22 cellular contexts compared by ENCODE assay signal in genomic region chr2:200259577-200259957, GRCh38. TPM values are rescaled to one million over a fixed set of nuclear protein-coding genes. Genes with fewer than 3 reads are reported as not detected.
DNase-seq lines count a peak whose midpoint lies in the region; ATAC-seq and TF ChIP-seq lines count a peak whose summit lies in the region.
"Had no signal": no experiment of that assay in that cellular context is flagged by ENCODE, and none has a peak within 500 bp of the region (broad histone marks: within the 10 kb centered on the region; RNA-seq: fewer than 3 reads in every experiment).

No MANE protein-coding gene starts in this region.

- DNase-seq in Caco-2 (peak in 1 of 2 experiments; percentile 67), NCI-H1105 (lab: John Stamatoyannopoulos, UW) (peak; percentile 30), RWPE2 (ENCODE audit: low spot score) (no peak), mesothelial cell of epicardium (ENCODE audit: low spot score in 2 of 2, unreplicated experiment in 2 of 2) (no peak), midbrain (lab: John Stamatoyannopoulos, UW) (no peak), NCI-H69 (lab: John Stamatoyannopoulos, UW) (no peak), GM03348 (ENCODE audit: low spot score) (no peak)
- DNase-seq: activated CD8-positive, alpha-beta memory T cell treated with anti-CD3 and anti-CD28 coated beads for 24 hours; activated naive CD8-positive, alpha-beta T cell treated with anti-CD3 and anti-CD28 coated beads for 36 hours; foreskin fibroblast; HFFc6; NCI-H446 treated with DMSO at 0.1 percent for 48 hours; occipital lobe; OCI-M1; sigmoid colon; stimulated activated CD4-positive, alpha-beta T cell treated with anti-CD3 and anti-CD28 coated beads, Interleukin-1b, Interleukin-23, amount 100 ng/mL, for 48 hours; stomach had no signal

- TF ChIP-seq POLR2A in GM18505 (IDR thresholded peaks at IDR 0.05; ENCODE audit: borderline replicate concordance, extremely low read depth, insufficient read depth, insufficient read length), result no peak

- CTCF ChIA-PET in Caco-2 (lab: Charles Lee), result no interaction called here

- H3K4me3 Mint-ChIP-seq in Caco-2 (ENCODE audit: unreplicated experiment) (peak overlapping the region; percentile 49), mesothelial cell of epicardium (no peak overlapping the region)
- H3K4me3 Mint-ChIP-seq: activated naive CD8-positive, alpha-beta T cell treated with anti-CD3 and anti-CD28 coated beads for 36 hours; brain; HFFc6 had no signal

- no peaks in the 10 kb centered on the region for H3K27me3 Mint-ChIP-seq in Caco-2 (ENCODE audit: insufficient read depth, unreplicated experiment)
- H3K27me3 Mint-ChIP-seq in mesothelial cell of epicardium (ENCODE audit: low read depth), result no peaks in the 10 kb centered on the region

- TF ChIP-seq CTCF in Caco-2 (IDR thresholded peaks at IDR 0.05; ENCODE audit: insufficient read depth in 1 of 2, low read depth in 1 of 2, low read length in 1 of 2, severe bottlenecking in 1 of 2, unreplicated experiment in 1 of 2) (no peak), RWPE2 (IDR thresholded peaks at IDR 0.05; ENCODE audit: poor library complexity, severe bottlenecking) (no peak), mesothelial cell of epicardium (IDR thresholded peaks at IDR 0.05; ENCODE audit: unreplicated experiment) (no peak)

- H3K9me3 ChIP-seq in Caco-2 (no peaks in the 10 kb centered on the region), RWPE2 (ENCODE audit: severe bottlenecking) (no peaks in the 10 kb centered on the region)
- H3K9me3 ChIP-seq: sigmoid colon, stomach, vagina had no signal

- H3K4me1 ChIP-seq in Caco-2 (peaks cover 39% of the 10 kb centered on the region), RWPE2 (ENCODE audit: insufficient read depth, poor library complexity, severe bottlenecking) (peaks cover 18% of the 10 kb centered on the region)
- H3K4me1 ChIP-seq: sigmoid colon, stomach, vagina had no signal

- intact Hi-C loops in Caco-2 (cut with micrococcal nuclease; ENCODE audit: unreplicated experiment), result loop anchor here (1.0 to 5.0 kb wide), 3 partner anchors 38 to 277 kb away; no protein-coding TSS in a partner anchor

- H3K36me3 ChIP-seq in Caco-2 (ENCODE audit: control insufficient read depth, insufficient read depth, low read length), result peaks cover 2% of the 10 kb centered on the region
- no peaks in the 10 kb centered on the region for H3K36me3 ChIP-seq in RWPE2 (ENCODE audit: low read depth)
- H3K36me3 ChIP-seq: sigmoid colon, stomach, vagina had no signal

- H3K9me3 Mint-ChIP-seq in Caco-2 (ENCODE audit: unreplicated experiment), result no peaks in the 10 kb centered on the region
- H3K9me3 Mint-ChIP-seq in mesothelial cell of epicardium, result peaks cover 14% of the 10 kb centered on the region
- H3K9me3 Mint-ChIP-seq: activated naive CD8-positive, alpha-beta T cell treated with anti-CD3 and anti-CD28 coated beads for 36 hours; brain; HFFc6 had no signal

- POLR2A ChIA-PET in Caco-2 (lab: Charles Lee), result interaction anchor here (0.5 to 1.4 kb wide), 2 partner anchors 47 to 56 kb away, joined by 3 to 5 read pairs; partner anchors contain the start of gene SPATS2L

- H3K27ac Mint-ChIP-seq in Caco-2 (ENCODE audit: unreplicated experiment), result peak overlapping the region; percentile 17
- H3K27ac Mint-ChIP-seq in mesothelial cell of epicardium, result peak overlapping the region; percentile 66
- H3K27ac Mint-ChIP-seq: activated naive CD8-positive, alpha-beta T cell treated with anti-CD3 and anti-CD28 coated beads for 36 hours; brain; HFFc6 had no signal

- H3K4me3 ChIP-seq in Caco-2 (ENCODE audit: low read depth, low read length), result no peak overlapping the region
- no peak overlapping the region for H3K4me3 ChIP-seq in RWPE2 (ENCODE audit: severe bottlenecking)
- H3K4me3 ChIP-seq: coronary artery, sigmoid colon, SK-N-MC, stomach, vagina had no signal

- no peaks in the 10 kb centered on the region for H3K36me3 Mint-ChIP-seq in Caco-2 (ENCODE audit: insufficient read depth, unreplicated experiment)
- H3K36me3 Mint-ChIP-seq in mesothelial cell of epicardium, result peaks cover 3% of the 10 kb centered on the region
- H3K36me3 Mint-ChIP-seq: activated naive CD8-positive, alpha-beta T cell treated with anti-CD3 and anti-CD28 coated beads for 36 hours; brain had no signal

- peak overlapping the region; percentile 42 for H3K27ac ChIP-seq in RWPE2 (ENCODE audit: poor library complexity, severe bottlenecking)
- H3K27ac ChIP-seq: coronary artery, sigmoid colon, SK-N-MC, stomach, vagina had no signal

- H3K27me3 ChIP-seq in Caco-2 (replicated peaks; ENCODE audit: control insufficient read depth, insufficient read depth, low read length) (no peaks in the 10 kb centered on the region), RWPE2 (ENCODE audit: insufficient read depth, poor library complexity, severe bottlenecking) (no peaks in the 10 kb centered on the region)
- H3K27me3 ChIP-seq: sigmoid colon, stomach, vagina had no signal

- BruUV-seq in Caco-2 (replicated peaks; lab: Mats Ljungman, UMichigan), result no TSS peak

- ATAC-seq in RWPE2 (ENCODE audit: low read depth) (peak; percentile 90), GM18505 (IDR thresholded peaks at IDR 0.05; ENCODE audit: unreplicated experiment) (no peak)

- H3K4me1 Mint-ChIP-seq in Caco-2 (ENCODE audit: low read depth, unreplicated experiment) (peaks cover 24% of the 10 kb centered on the region), mesothelial cell of epicardium (peaks cover 16% of the 10 kb centered on the region)
- H3K4me1 Mint-ChIP-seq: activated naive CD8-positive, alpha-beta T cell treated with anti-CD3 and anti-CD28 coated beads for 36 hours; brain had no signal

RNA-seq across cellular contexts. Expression of gene SPATS2L, which starts 46.9 kb away (rescaled TPM):
- 189 and 196 TPM in 2 replicates for total RNA-seq in Caco-2 (2022)
- 78.6 to 84.8 TPM (median 83.7 TPM) in 3 replicates for total RNA-seq in mesothelial cell of epicardium
